ENCODE assay signal across 8 cellular contexts in the genomic region with DNA sequence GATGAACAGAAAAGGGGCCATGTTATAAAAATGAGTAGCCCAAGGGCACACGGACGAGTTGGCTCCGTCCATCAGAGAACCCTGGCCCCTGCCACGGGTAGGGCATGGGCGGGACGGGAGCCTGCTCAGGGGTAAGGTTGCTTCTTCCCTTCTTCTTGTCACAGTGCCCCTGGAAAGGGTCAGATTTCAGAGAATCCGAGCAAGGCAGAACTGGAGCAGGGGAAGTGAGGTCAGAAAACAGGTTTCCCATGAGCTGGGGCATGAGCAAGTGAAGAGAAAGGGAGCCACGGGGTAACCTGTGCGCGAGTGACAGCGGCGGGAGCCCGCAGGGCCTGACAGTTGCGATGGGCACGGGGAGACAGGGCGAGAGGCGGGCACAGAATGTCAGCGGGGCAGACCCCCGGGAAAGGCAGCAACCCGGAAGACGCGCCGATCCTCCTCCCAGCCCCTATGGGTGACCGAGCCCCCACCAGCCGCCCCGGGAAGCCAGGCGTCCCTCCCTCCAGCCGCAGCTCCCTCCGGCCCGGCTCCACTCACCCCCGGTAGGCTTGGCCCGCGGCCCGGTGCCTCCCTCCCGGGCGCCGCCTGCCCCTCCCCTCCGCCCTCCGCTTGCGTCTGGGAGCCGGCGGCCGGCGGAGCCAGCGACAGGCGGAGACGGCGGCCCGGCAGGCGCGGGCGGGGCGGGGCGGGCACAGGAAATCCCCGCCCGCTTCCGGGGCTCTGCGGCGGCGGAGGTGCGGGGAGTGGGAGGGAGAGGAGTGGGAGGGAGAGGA. TPM values are rescaled to one million over a fixed set of nuclear protein-coding genes. Genes with fewer than 3 reads are reported as not detected.
DNase-seq lines count a peak whose midpoint lies in the region; ATAC-seq and TF ChIP-seq lines count a peak whose summit lies in the region.

A gene (minus strand): TSS at position 671 of the 773 bp plus-strand sequence. CDS start 2,829 bp downstream, outside the sequence.

- H3K4me2 ChIP-seq in DOHH2 (ENCODE audit: low read length) (peak within 1 kb of the TSS; percentile 95), osteoblast (ENCODE audit: insufficient read depth, low read length) (peak within 1 kb of the TSS; percentile 90)

- no peaks in the 10 kb centered on the region for H3K4me1 Mint-ChIP-seq in glutamatergic neuron (ENCODE audit: low read depth, unreplicated experiment)

- H3K36me3 ChIP-seq in DOHH2 (ENCODE audit: control insufficient read depth, low read length) (peaks cover 21% of the 10 kb centered on the region), osteoblast (ENCODE audit: insufficient read depth, low read length) (peaks cover 12% of the 10 kb centered on the region), testis (ENCODE audit: low read depth, missing control alignments) (no peaks in the 10 kb centered on the region)

- TF ChIP-seq CTCF in DOHH2 (IDR thresholded peaks at IDR 0.05; ENCODE audit: low read depth, low read length, poor library complexity, severe bottlenecking): no peak
- TF ChIP-seq CTCF in glutamatergic neuron (IDR thresholded peaks at IDR 0.05; ENCODE audit: partially characterized antibody, unreplicated experiment): no peak
- TF ChIP-seq CTCF in osteoblast (IDR thresholded peaks at IDR 0.05; ENCODE audit: extremely low read depth, low read depth, low read length): no peak
- TF ChIP-seq CTCF in testis (IDR thresholded peaks at IDR 0.05): no peak

- H3K27ac ChIP-seq in DOHH2 (ENCODE audit: low read depth, low read length) (peak within 1 kb of the TSS; percentile 16), osteoblast (ENCODE audit: low read depth, low read length) (peak within 1 kb of the TSS; percentile 56), testis (peak within 1 kb of the TSS; percentile 95 to 98)

- peak; percentile 82 for ATAC-seq in GM21576 (IDR thresholded peaks at IDR 0.05; ENCODE audit: unreplicated experiment)

- no peak for TF ChIP-seq POLR2A in testis (IDR thresholded peaks at IDR 0.05)

- intact Hi-C loops in testis (cut with DNase I; ENCODE audit: low total_unique reads): no loop called here

- peaks cover 2% of the 10 kb centered on the region for H3K36me3 Mint-ChIP-seq in glutamatergic neuron (ENCODE audit: unreplicated experiment)

- H3K4me1 ChIP-seq in DOHH2 (ENCODE audit: control insufficient read depth, low read length) (peaks cover 19% of the 10 kb centered on the region), osteoblast (ENCODE audit: insufficient read depth, low read length) (peaks cover 16% of the 10 kb centered on the region), testis (peaks cover 31% of the 10 kb centered on the region)

- H3K79me2 ChIP-seq in DOHH2 (ENCODE audit: control insufficient read depth, low read length) (0 out of 2 replicates have a peak, but pooled peaks cover 3% of the 10 kb centered on the region), osteoblast (ENCODE audit: insufficient read depth, low read length) (no peaks in the 10 kb centered on the region)

- H3K9me3 ChIP-seq in DOHH2 (ENCODE audit: control insufficient read depth, insufficient read depth, low read length): no peaks in the 10 kb centered on the region
- no peaks in the 10 kb centered on the region for H3K9me3 ChIP-seq in osteoblast (ENCODE audit: low read depth, low read length)
- H3K9me3 ChIP-seq in testis: no peaks in the 10 kb centered on the region

- 0 out of 2 replicates have a peak, but pooled peaks cover 6% of the 10 kb centered on the region for H3K27me3 ChIP-seq in DOHH2 (ENCODE audit: control insufficient read depth, low read length)
- H3K27me3 ChIP-seq in osteoblast (ENCODE audit: insufficient read depth, low read length): no peaks in the 10 kb centered on the region
- no peaks in the 10 kb centered on the region for H3K27me3 ChIP-seq in testis

- peak within 1 kb of the TSS; percentile 80 for H3K27ac Mint-ChIP-seq in glutamatergic neuron (ENCODE audit: unreplicated experiment)

- peaks cover 5% of the 10 kb centered on the region for H3K27me3 Mint-ChIP-seq in glutamatergic neuron (ENCODE audit: unreplicated experiment)

- H4K20me1 ChIP-seq in DOHH2 (ENCODE audit: control insufficient read depth, insufficient read depth, low read depth, low read length): no peaks in the 10 kb centered on the region
- H4K20me1 ChIP-seq in osteoblast (ENCODE audit: insufficient read depth, low read length): no peaks in the 10 kb centered on the region

- H3K4me3 ChIP-seq in DOHH2 (ENCODE audit: low read length) (peak within 1 kb of the TSS; percentile 86), osteoblast (ENCODE audit: insufficient read depth, low read length) (peak within 1 kb of the TSS; percentile 73), testis (peak within 1 kb of the TSS; percentile 81 to 94)
- H3K4me3 ChIP-seq in Jurkat, Clone E6-1 (ENCODE audit: low read length): peak within 1 kb of the TSS; percentile 84

- H3F3A ChIP-seq in DOHH2 (ENCODE audit: control insufficient read depth, insufficient read depth): peaks cover 9% of the 10 kb centered on the region

- H2AFZ ChIP-seq in osteoblast (ENCODE audit: low read length): peak within 1 kb of the TSS; percentile 96

- 1% methylated on average over 29 to 36 of the region's 61 CpGs for WGBS in testis, 2 donors

- H3K9me3 Mint-ChIP-seq in glutamatergic neuron (ENCODE audit: unreplicated experiment): peaks cover 5% of the 10 kb centered on the region

- no peaks in the 10 kb centered on the region for H3K9me2 ChIP-seq in DOHH2 (replicated peaks; ENCODE audit: control insufficient read depth, low read length)

- peak; percentile 64 for DNase-seq in Jurkat, Clone E6-1 (ENCODE audit: low read depth, low spot score)
- DNase-seq in SK-N-DZ (ENCODE audit: low spot score): peak; percentile 78
- DNase-seq in activated naive CD4-positive, alpha-beta T cell treated with anti-CD3 and anti-CD28 coated beads, Interleukin-2, amount 50 U/mL, for 16 hours: peak; percentile 74
- peak; percentile 83 for DNase-seq in glutamatergic neuron
- peak; percentile 87 for DNase-seq in osteoblast (ENCODE audit: insufficient read length, low spot score, missing footprints)
- peak; percentile 82 for DNase-seq in testis

- peak within 1 kb of the TSS; percentile 98 for H3K4me3 Mint-ChIP-seq in glutamatergic neuron (ENCODE audit: unreplicated experiment)

RNA-seq across cellular contexts. Expression of the gene that starts here (rescaled TPM):
- polyA plus RNA-seq in Jurkat, Clone E6-1 (2012; ENCODE audit: insufficient read depth, insufficient read length): 11.5 TPM
- polyA plus RNA-seq in SK-N-DZ (2014; cell fraction: cytosol; rRNA removed): 14.6 and 39.3 TPM in 2 replicates
- polyA plus RNA-seq in SK-N-DZ (2014; cell fraction: nucleus; rRNA removed): 23.4 and 23.7 TPM in 2 replicates
- total RNA-seq in glutamatergic neuron (ENCODE audit: unreplicated experiment) (21.7 TPM), osteoblast (14.1 and 19.2 TPM in 2 replicates), testis (10 to 100 TPM; 40.1 to 53.3 TPM)
- 27.2 TPM for polyA plus RNA-seq in testis (ENCODE audit: insufficient read depth, low read depth, low replicate concordance)

Comparison
In these comparisons a context has a peak if more than half of its experiments do, and no peak if none do; other contexts are left out.
1. Peak in every context shown above with its lines: DNase-seq, ATAC-seq, H3K4me3 ChIP-seq and H3K27ac ChIP-seq.
2. H3K27ac ChIP-seq: peak in every context shown above with its lines; median percentile 96 in testis; 56 in osteoblast; 16 in DOHH2.